Comparison of ENCODE assay signal across 8 cellular contexts in genomic region chr12:113185180-113186032, GRCh38. TPM values are rescaled to one million over a fixed set of nuclear protein-coding genes. Genes with fewer than 3 reads are reported as not detected.
DNase-seq lines count a peak whose midpoint lies in the region; ATAC-seq and TF ChIP-seq lines count a peak whose summit lies in the region.

A gene with protein sequence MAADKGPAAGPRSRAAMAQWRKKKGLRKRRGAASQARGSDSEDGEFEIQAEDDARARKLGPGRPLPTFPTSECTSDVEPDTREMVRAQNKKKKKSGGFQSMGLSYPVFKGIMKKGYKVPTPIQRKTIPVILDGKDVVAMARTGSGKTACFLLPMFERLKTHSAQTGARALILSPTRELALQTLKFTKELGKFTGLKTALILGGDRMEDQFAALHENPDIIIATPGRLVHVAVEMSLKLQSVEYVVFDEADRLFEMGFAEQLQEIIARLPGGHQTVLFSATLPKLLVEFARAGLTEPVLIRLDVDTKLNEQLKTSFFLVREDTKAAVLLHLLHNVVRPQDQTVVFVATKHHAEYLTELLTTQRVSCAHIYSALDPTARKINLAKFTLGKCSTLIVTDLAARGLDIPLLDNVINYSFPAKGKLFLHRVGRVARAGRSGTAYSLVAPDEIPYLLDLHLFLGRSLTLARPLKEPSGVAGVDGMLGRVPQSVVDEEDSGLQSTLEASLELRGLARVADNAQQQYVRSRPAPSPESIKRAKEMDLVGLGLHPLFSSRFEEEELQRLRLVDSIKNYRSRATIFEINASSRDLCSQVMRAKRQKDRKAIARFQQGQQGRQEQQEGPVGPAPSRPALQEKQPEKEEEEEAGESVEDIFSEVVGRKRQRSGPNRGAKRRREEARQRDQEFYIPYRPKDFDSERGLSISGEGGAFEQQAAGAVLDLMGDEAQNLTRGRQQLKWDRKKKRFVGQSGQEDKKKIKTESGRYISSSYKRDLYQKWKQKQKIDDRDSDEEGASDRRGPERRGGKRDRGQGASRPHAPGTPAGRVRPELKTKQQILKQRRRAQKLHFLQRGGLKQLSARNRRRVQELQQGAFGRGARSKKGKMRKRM (minus strand): TSS chr12:113185478. CDS start chr12:113185451, 27 bp downstream.
Gene RITA1, plus strand, starts transcription at chr12:113185721. Its CDS starts 1,026 bp downstream, at chr12:113186747.

- intact Hi-C loops in activated CD4-positive, alpha-beta T cell treated with anti-CD3 and anti-CD28 coated beads, Interleukin-2, amount 10 ng/mL, durations not matched to agents 24 days and 14 days (cut with micrococcal nuclease): loop anchor here (1.0 to 2.0 kb wide), 3 partner anchors 33 to 173 kb away; partner anchors contain the start of genes PLBD2 and TPCN1
- intact Hi-C loops in colonic mucosa (cut with DNase I): no loop called here

- no peaks in the 10 kb centered on the region for H3K27me3 Mint-ChIP-seq in activated CD4-positive, alpha-beta T cell treated with anti-CD3 and anti-CD28 coated beads, Interleukin-2, amount 10 ng/mL, durations not matched to agents 24 days and 14 days

- H3K36me3 Mint-ChIP-seq in activated CD4-positive, alpha-beta T cell treated with anti-CD3 and anti-CD28 coated beads, Interleukin-2, amount 10 ng/mL, durations not matched to agents 24 days and 14 days (ENCODE audit: low read depth): peaks cover 26% of the 10 kb centered on the region

- no peaks in the 10 kb centered on the region for H3K9me3 ChIP-seq in colonic mucosa

- H3K4me1 Mint-ChIP-seq in activated CD4-positive, alpha-beta T cell treated with anti-CD3 and anti-CD28 coated beads, Interleukin-2, amount 10 ng/mL, durations not matched to agents 24 days and 14 days: peaks cover 20% of the 10 kb centered on the region

- H3K27me3 ChIP-seq in colonic mucosa: no peaks in the 10 kb centered on the region

- peaks cover 5% of the 10 kb centered on the region for H3K36me3 ChIP-seq in colonic mucosa

- ATAC-seq in GM18873 (IDR thresholded peaks at IDR 0.05; ENCODE audit: low FRiP score, unreplicated experiment) (peak; percentile 35), HG03139 (IDR thresholded peaks at IDR 0.05; ENCODE audit: unreplicated experiment) (peak; percentile 38)

- H3K9ac ChIP-seq in colonic mucosa (ENCODE audit: low read depth in 2 of 2, low read length in 2 of 2): peak within 1 kb of the TSS; percentile 91 to 99

- H3K27ac ChIP-seq in colonic mucosa: peak within 1 kb of the TSS; percentile 92

- DNase-seq in AG09319 (ENCODE audit: extremely low read depth, low read depth) (peak; percentile 48), NCI-H510A treated with DMSO at 0.1 percent for 48 hours (lab: John Stamatoyannopoulos, UW) (peak; percentile 64), colonic mucosa (peak; percentile 86), left kidney (ENCODE audit: low read depth, low spot score) (peak; percentile 94)
- DNase-seq in activated CD4-positive, alpha-beta T cell treated with anti-CD3 and anti-CD28 coated beads, Interleukin-2, amount 10 ng/mL, durations not matched to agents 24 days and 14 days: peak; percentile 94
- DNase-seq in stimulated activated CD4-positive, alpha-beta T cell treated with anti-CD3 and anti-CD28 coated beads, Interleukin-1b, Interleukin-23, amount 100 ng/mL, for 48 hours: peak; percentile 79

- H3K4me3 Mint-ChIP-seq in activated CD4-positive, alpha-beta T cell treated with anti-CD3 and anti-CD28 coated beads, Interleukin-2, amount 10 ng/mL, durations not matched to agents 24 days and 14 days: peak within 1 kb of the TSS; percentile 99

- peaks cover 14% of the 10 kb centered on the region for H3K4me1 ChIP-seq in colonic mucosa

- peak within 1 kb of the TSS; percentile 98 for H3K27ac Mint-ChIP-seq in activated CD4-positive, alpha-beta T cell treated with anti-CD3 and anti-CD28 coated beads, Interleukin-2, amount 10 ng/mL, durations not matched to agents 24 days and 14 days

- TF ChIP-seq CTCF in AG09319 (IDR thresholded peaks at IDR 0.05; ENCODE audit: low read depth, low read length): no peak
- TF ChIP-seq CTCF in colonic mucosa (IDR thresholded peaks at IDR 0.05): no peak

- H3K9me3 Mint-ChIP-seq in activated CD4-positive, alpha-beta T cell treated with anti-CD3 and anti-CD28 coated beads, Interleukin-2, amount 10 ng/mL, durations not matched to agents 24 days and 14 days: no peaks in the 10 kb centered on the region

- peak within 1 kb of the TSS; percentile 98 for H3K4me3 ChIP-seq in colonic mucosa

RNA-seq across cellular contexts. Expression of the first gene that starts in this region (rescaled TPM):
- total RNA-seq in activated CD4-positive, alpha-beta T cell treated with anti-CD3 and anti-CD28 coated beads, Interleukin-2, amount 10 ng/mL, durations not matched to agents 24 days and 14 days: 122 and 127 TPM in 2 replicates
- total RNA-seq in colonic mucosa: 10 to 100 TPM; 54.8 to 98.3 TPM

RNA-seq across cellular contexts. Expression of gene RITA1, which starts in this region (rescaled TPM):
- 25.5 and 25.8 TPM in 2 replicates for total RNA-seq in activated CD4-positive, alpha-beta T cell treated with anti-CD3 and anti-CD28 coated beads, Interleukin-2, amount 10 ng/mL, durations not matched to agents 24 days and 14 days
- total RNA-seq in colonic mucosa: 10 to 100 TPM; 13.9 to 26.9 TPM

Comparison
In these comparisons a context has a peak if more than half of its experiments do, and no peak if none do; other contexts are left out.
1. Peak in every context shown above with its lines: DNase-seq, ATAC-seq, H3K4me3 ChIP-seq and H3K27ac ChIP-seq.